ENCODE assay signal across 9 cellular contexts in the genomic region with DNA sequence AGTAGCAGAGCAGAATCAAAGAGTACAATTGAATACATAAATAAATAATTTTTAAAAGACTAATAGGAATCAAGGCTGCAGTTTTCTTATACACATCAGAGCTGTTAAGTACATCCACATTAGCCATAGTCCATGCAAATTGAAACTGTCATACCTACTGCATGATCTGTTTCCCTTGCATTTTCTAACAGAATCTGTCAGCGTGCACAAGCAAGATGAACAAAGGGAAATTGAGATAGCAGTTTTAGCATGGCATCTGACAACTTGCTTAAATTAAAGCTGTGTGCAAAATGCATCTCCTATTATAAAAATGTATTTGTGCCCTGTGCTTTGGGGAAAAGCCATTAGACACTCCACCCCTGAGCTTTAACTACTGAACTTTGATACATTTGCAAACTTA.
"Had no signal": no experiment of that assay in that cellular context is flagged by ENCODE, and none has a peak within 500 bp of the region (broad histone marks: within the 10 kb centered on the region; RNA-seq: fewer than 3 reads in every experiment).

No MANE protein-coding gene starts in this region.

- H2AFZ ChIP-seq: GM23248, GM23338 had no signal

- DNase-seq: GM23248, GOT3, H7, H9, HCEC 1CT, HFFc6 had no signal

- H3K9ac ChIP-seq: GM23248 had no signal

- H3K36me3 ChIP-seq: HAP-1 had no signal

- H3K27ac ChIP-seq: GM23248 had no signal

- H3K4me3 ChIP-seq: GM23248, GM23338, HAP-1 had no signal

- H3K4me2 ChIP-seq: GM23338 had no signal

- ATAC-seq: GM23338, HCT116 had no signal

- H3K9me3 ChIP-seq: HAP-1 had no signal
